8 cellular contexts compared by ENCODE assay signal in genomic region chr12:2682301-2683282, GRCh38.
DNase-seq lines count a peak whose midpoint lies in the region; ATAC-seq and TF ChIP-seq lines count a peak whose summit lies in the region.

No MANE protein-coding gene starts in this region.

- TF ChIP-seq CTCF in NB4 (IDR thresholded peaks at IDR 0.05; ENCODE audit: low read depth, low read length) (peak; percentile 31), VCaP (conservative IDR thresholded peaks at IDR 0.05) (peak; percentile 90), endothelial cell (IDR thresholded peaks at IDR 0.05; ENCODE audit: unreplicated experiment) (no peak), natural killer cell (IDR thresholded peaks at IDR 0.05) (peak; percentile 72)

- H3K4me1 Mint-ChIP-seq in activated CD8-positive, alpha-beta memory T cell treated with anti-CD3 and anti-CD28 coated beads, Interleukin-2, amount 10 ng/mL, durations not matched to agents 7 days and 5 days = peaks cover 2% of the 10 kb centered on the region
- H3K4me1 Mint-ChIP-seq in endothelial cell (ENCODE audit: unreplicated experiment) (peaks cover 18% of the 10 kb centered on the region), natural killer cell (peaks cover 10 to 11% of the 10 kb centered on the region in 2 donors)

- no peak for TF ChIP-seq POLR2A in NB4 (IDR thresholded peaks at IDR 0.05; ENCODE audit: extremely low read depth, insufficient read length)

- CTCF ChIA-PET in activated CD8-positive, alpha-beta memory T cell treated with anti-CD3 and anti-CD28 coated beads, Interleukin-2, amount 10 ng/mL, durations not matched to agents 7 days and 5 days (lab: Charles Lee) = interaction anchor here (0.7 to 6.3 kb wide), 15 partner anchors 9 to 205 kb away, joined by 3 to 68 read pairs (median 4); partner anchors contain the start of genes FKBP4 and ITFG2

- H3K4me3 Mint-ChIP-seq in activated CD8-positive, alpha-beta memory T cell treated with anti-CD3 and anti-CD28 coated beads, Interleukin-2, amount 10 ng/mL, durations not matched to agents 7 days and 5 days = peak overlapping the region; percentile 7
- H3K4me3 Mint-ChIP-seq in endothelial cell (ENCODE audit: unreplicated experiment) (peak overlapping the region; percentile 80), natural killer cell (no peak overlapping the region)

- H3K36me3 Mint-ChIP-seq in activated CD8-positive, alpha-beta memory T cell treated with anti-CD3 and anti-CD28 coated beads, Interleukin-2, amount 10 ng/mL, durations not matched to agents 7 days and 5 days = peaks cover 2% of the 10 kb centered on the region
- H3K36me3 Mint-ChIP-seq in endothelial cell (ENCODE audit: low read depth, unreplicated experiment) (peaks cover 20% of the 10 kb centered on the region), natural killer cell (no peaks in the 10 kb centered on the region)

- peaks cover 3% of the 10 kb centered on the region for H3K9me3 Mint-ChIP-seq in activated CD8-positive, alpha-beta memory T cell treated with anti-CD3 and anti-CD28 coated beads, Interleukin-2, amount 10 ng/mL, durations not matched to agents 7 days and 5 days (ENCODE audit: low read depth)
- H3K9me3 Mint-ChIP-seq in endothelial cell (ENCODE audit: unreplicated experiment) (no peaks in the 10 kb centered on the region), natural killer cell (peaks cover 2% of the 10 kb centered on the region in 2 donors)

- DNase-seq in activated CD8-positive, alpha-beta memory T cell treated with anti-CD3 and anti-CD28 coated beads, Interleukin-2, amount 10 ng/mL, durations not matched to agents 7 days and 5 days = peak; percentile 71
- no peak for DNase-seq in activated CD8-positive, alpha-beta memory T cell treated with anti-CD3 and anti-CD28 coated beads for 24 hours
- DNase-seq in NB4 (ENCODE audit: low read depth) (peak; percentile 52), endothelial cell (ENCODE audit: low spot score) (peak; percentile 61), natural killer cell (peak; percentile 33), NCI-H2081 treated with DMSO at 0.1 percent for 48 hours (lab: John Stamatoyannopoulos, UW) (no peak), midbrain (lab: John Stamatoyannopoulos, UW) (no peak)

- no peaks in the 10 kb centered on the region for H3K27me3 Mint-ChIP-seq in activated CD8-positive, alpha-beta memory T cell treated with anti-CD3 and anti-CD28 coated beads, Interleukin-2, amount 10 ng/mL, durations not matched to agents 7 days and 5 days
- peaks cover 15% of the 10 kb centered on the region for H3K27me3 Mint-ChIP-seq in endothelial cell (ENCODE audit: unreplicated experiment)
- no peaks in the 10 kb centered on the region for H3K27me3 Mint-ChIP-seq in natural killer cell (ENCODE audit: low read depth in 2 of 2)

- ATAC-seq in activated CD8-positive, alpha-beta memory T cell treated with anti-CD3 and anti-CD28 coated beads, Interleukin-2, amount 10 ng/mL, durations not matched to agents 7 days and 5 days = peak; percentile 79
- peak; percentile 61 to 84 (median 78) for ATAC-seq in natural killer cell

- peak overlapping the region; percentile 74 for H3K27ac Mint-ChIP-seq in activated CD8-positive, alpha-beta memory T cell treated with anti-CD3 and anti-CD28 coated beads, Interleukin-2, amount 10 ng/mL, durations not matched to agents 7 days and 5 days
- H3K27ac Mint-ChIP-seq in endothelial cell (ENCODE audit: unreplicated experiment) (peak overlapping the region; percentile 58), natural killer cell (peak overlapping the region; percentile 84 to 85)

- H3K4me3 ChIP-seq in NB4 (ENCODE audit: low read depth, low read length) = no peak overlapping the region

- intact Hi-C loops in natural killer cell (cut with micrococcal nuclease) = loop anchor here (1.0 to 5.0 kb wide), 2 partner anchors 102 to 360 kb away; no protein-coding TSS in a partner anchor

- no peak overlapping the region for H3K27ac ChIP-seq in VCaP

Comparison
In these comparisons a context has a peak if more than half of its experiments do, and no peak if none do; other contexts are left out.
1. DNase-seq: peak in activated CD8-positive, alpha-beta memory T cell treated with anti-CD3 and anti-CD28 coated beads, Interleukin-2, amount 10 ng/mL, durations not matched to agents 7 days and 5 days (single experiment), NB4 (single experiment), endothelial cell (single experiment) and natural killer cell (single experiment); none in activated CD8-positive, alpha-beta memory T cell treated with anti-CD3 and anti-CD28 coated beads for 24 hours (single experiment), NCI-H2081 treated with DMSO at 0.1 percent for 48 hours (single experiment) and midbrain (single experiment).
2. Peak in every context shown above with its lines, with median percentiles within 50 percentile points of each other: H3K27ac Mint-ChIP-seq.